Comparison of ENCODE assay signal across 20 cellular contexts in the genomic region with DNA sequence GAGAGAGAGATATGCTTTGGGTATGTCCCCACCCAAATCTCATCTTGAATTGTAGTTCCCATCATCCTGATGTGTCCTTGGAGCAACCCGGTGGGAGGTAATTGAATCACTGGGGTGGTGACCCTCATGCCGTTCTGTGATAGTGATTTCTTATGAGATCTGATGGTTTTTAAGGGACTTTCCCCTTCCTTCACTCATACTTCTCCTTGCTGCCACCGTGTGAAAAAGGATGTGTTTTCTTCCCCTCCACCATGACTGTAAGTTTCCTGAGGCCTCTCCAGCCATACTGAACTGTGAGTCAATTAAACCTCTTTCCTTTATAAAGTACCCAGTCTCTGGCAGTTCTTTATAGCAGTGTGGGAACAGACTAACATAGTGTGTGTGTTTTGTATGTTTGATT.
"Had no signal": no experiment of that assay in that cellular context is flagged by ENCODE, and none has a peak within 500 bp of the region (broad histone marks: within the 10 kb centered on the region; RNA-seq: fewer than 3 reads in every experiment).

No MANE protein-coding gene starts in this region.

- H2AFZ ChIP-seq: hepatocyte had no signal

- H3K36me3 ChIP-seq: neutrophil, right lobe of liver, suprapubic skin, thyroid gland had no signal

- ATAC-seq: left colon; left ventricle myocardium superior; naive thymus-derived CD8-positive, alpha-beta T cell; psoas muscle; right lobe of liver had no signal

- H3K4me1 ChIP-seq: psoas muscle, right lobe of liver, suprapubic skin, thyroid gland had no signal

- DNase-seq: cortex of kidney; dorsolateral prefrontal cortex; effector CD8-positive, alpha-beta T cell; foreskin melanocyte; left colon; left ventricle myocardium superior; mesendoderm; naive thymus-derived CD8-positive, alpha-beta T cell; psoas muscle; retina; right lobe of liver; stimulated activated CD4-positive, alpha-beta T cell treated with anti-CD3 and anti-CD28 coated beads, Interleukin-4, amount 100 ng/mL, for 1 hour; stimulated activated CD8-positive, alpha-beta memory T cell treated with anti-CD3 and anti-CD28 coated beads, Interleukin-4, amount 100 ng/mL, for 48 hours; stimulated activated naive CD4-positive, alpha-beta T cell; thyroid gland had no signal

- H3K79me2 ChIP-seq: hepatocyte had no signal

- H3K27me3 ChIP-seq: dorsolateral prefrontal cortex, hepatocyte, neutrophil, right lobe of liver, suprapubic skin, thyroid gland had no signal

- H3K4me2 ChIP-seq: hepatocyte had no signal

- H3K9me3 Mint-ChIP-seq: naive thymus-derived CD8-positive, alpha-beta T cell; type B pancreatic cell had no signal

- H3K4me3 Mint-ChIP-seq: naive thymus-derived CD8-positive, alpha-beta T cell; type B pancreatic cell had no signal

- H3K36me3 Mint-ChIP-seq: naive thymus-derived CD8-positive, alpha-beta T cell; type B pancreatic cell had no signal

- H3K27me3 Mint-ChIP-seq: naive thymus-derived CD8-positive, alpha-beta T cell; type B pancreatic cell had no signal

- H3K27ac ChIP-seq: dorsolateral prefrontal cortex, hepatocyte, neutrophil, psoas muscle, right lobe of liver, suprapubic skin, thyroid gland had no signal

- H3K4me3 ChIP-seq: dorsolateral prefrontal cortex, hepatocyte, lung, psoas muscle, right lobe of liver, suprapubic skin, thyroid gland had no signal

- H3K27ac Mint-ChIP-seq: naive thymus-derived CD8-positive, alpha-beta T cell; type B pancreatic cell had no signal

- H3K9me3 ChIP-seq: neutrophil, psoas muscle, right lobe of liver, suprapubic skin, thyroid gland had no signal
